Comparison of ENCODE assay signal across 2 cellular contexts in genomic region chr3:65543391-65543790, GRCh38.
DNase-seq lines count a peak whose midpoint lies in the region; ATAC-seq, FAIRE-seq and TF ChIP-seq lines count a peak whose summit lies in the region.
"Not testable (repeated sequence)": the region's sequence is repeated elsewhere in the genome, so short reads cannot be mapped to it uniquely, and the experiment has no call there.

No MANE protein-coding gene starts in this region.

- TF ChIP-seq EP300 in K562 (IDR thresholded peaks at IDR 0.05; ENCODE audit: low read length) = not testable (repeated sequence)

- not testable (repeated sequence) for DNase-seq in K562 (ENCODE audit: extremely low read depth in 1 of 4, low spot score in 3 of 4)

- not testable (repeated sequence) for H2AFZ ChIP-seq in K562 (ENCODE audit: low read depth, low read length)

- H3K4me3 ChIP-seq in HEK293 (ENCODE audit: low read depth, low read length); K562: not testable (repeated sequence)

- not testable (repeated sequence) for H4K20me1 ChIP-seq in K562 (replicated peaks; ENCODE audit: control insufficient read depth, insufficient read depth, low read length)

- H3K4me2 ChIP-seq in K562 (ENCODE audit: insufficient read depth, low read length) = not testable (repeated sequence)

- not testable (repeated sequence) for TF ChIP-seq RAD21 in K562 (CRISPR knock-in tag; conservative IDR thresholded peaks at IDR 0.05 in 1 of 2, IDR thresholded peaks at IDR 0.05 in 1 of 2)

- FAIRE-seq in K562 (lab: Jason Lieb, UNC) = not testable (repeated sequence)

- not testable (repeated sequence) for BruUV-seq in K562 (replicated peaks; lab: Mats Ljungman, UMichigan)

- CTCF ChIA-PET in HEK293 (lab: Yijun Ruan, JAX); K562 (lab: Yijun Ruan, JAX; ENCODE audit: low intra/inter-chr PET ratio): not testable (repeated sequence)

- H3K4me1 ChIP-seq in HEK293 (ENCODE audit: control insufficient read depth, insufficient read depth, low read length); K562 (replicated peaks in 1 of 2; ENCODE audit: control insufficient read depth in 2 of 2, insufficient read depth in 2 of 2, low read length in 2 of 2): not testable (repeated sequence)

- not testable (repeated sequence) for TF ChIP-seq CTCF in HEK293 (tag by site-specific recombination; IDR thresholded peaks at IDR 0.05); K562 (IDR thresholded peaks at IDR 0.05 in 2 of 3, conservative IDR thresholded peaks at IDR 0.05 in 1 of 3; ENCODE audit: insufficient read depth in 2 of 3, low read depth in 1 of 3, low read length in 3 of 3)

- not testable (repeated sequence) for H3K9ac ChIP-seq in K562 (ENCODE audit: insufficient read depth in 1 of 2, low read depth in 2 of 2, low read length in 2 of 2)

- H3K9me3 ChIP-seq in HEK293 (ENCODE audit: control insufficient read depth, insufficient read depth, low read depth, low read length); K562 (replicated peaks; ENCODE audit: control insufficient read depth, insufficient read depth, low read depth, low read length): not testable (repeated sequence)

- not testable (repeated sequence) for H3K27me3 ChIP-seq in K562 (ENCODE audit: control insufficient read depth in 2 of 2, insufficient read depth in 2 of 2, low read length in 2 of 2)

- not testable (repeated sequence) for H3K27ac ChIP-seq in HEK293 (ENCODE audit: extremely low read depth, low read depth, low read length); K562 (ENCODE audit: extremely low read depth, low read depth, low read length)

- WGBS in K562 (ENCODE audit: insufficient coverage, low coverage, missing lambda C conversion rate) = no CpG with 5 or more reads among the region's 1 CpG

- POLR2A ChIA-PET in HEK293 (lab: Yijun Ruan, JAX) = not testable (repeated sequence)
- POLR2A ChIA-PET in K562 (lab: Yijun Ruan, JAX) = interaction anchor here (0.7 kb wide), 1 partner anchor 69 kb away, joined by 3 read pairs; no protein-coding TSS in a partner anchor

- not testable (repeated sequence) for TF ChIP-seq POLR2A in K562 (conservative IDR thresholded peaks at IDR 0.05)

- in situ Hi-C loops in K562 (cut with MboI) = not testable (repeated sequence)

- peaks cover 48% of the 10 kb centered on the region for H3K79me2 ChIP-seq in K562 (ENCODE audit: control insufficient read depth, insufficient read depth, low read length)

- not testable (repeated sequence) for ATAC-seq in K562

- H3K36me3 ChIP-seq in HEK293 (ENCODE audit: control insufficient read depth in 2 of 2, insufficient read depth in 1 of 2, low read length in 2 of 2); K562 (ENCODE audit: control insufficient read depth, insufficient read depth, low read length): not testable (repeated sequence)

- H3K9me1 ChIP-seq in K562 (ENCODE audit: control insufficient read depth, insufficient read depth, low read length) = not testable (repeated sequence)

- intact Hi-C loops in K562 (cut with micrococcal nuclease) = not testable (repeated sequence)

TF ChIP-seq in HEK293, 187 proteins besides CTCF, POLR2A, EP300 and RAD21:
- TF ChIP-seq ZNF146 (tag by site-specific recombination; IDR thresholded peaks at IDR 0.05) = peak; percentile 75

TF ChIP-seq in K562, 482 proteins besides CTCF, POLR2A, EP300 and RAD21:
- TF ChIP-seq KDM1A (IDR thresholded peaks at IDR 0.05) (peak; percentile 9 to 30; a peak in 1 of 4 replicates), ZNF146 (CRISPR knock-in tag; IDR thresholded peaks at IDR 0.05; ENCODE audit: unreplicated experiment) (peak; percentile 58), BCOR (IDR thresholded peaks at IDR 0.05) (0 out of 2 replicates have a peak, but pooled peaks have one; percentile 32)
